In the genomic region with DNA sequence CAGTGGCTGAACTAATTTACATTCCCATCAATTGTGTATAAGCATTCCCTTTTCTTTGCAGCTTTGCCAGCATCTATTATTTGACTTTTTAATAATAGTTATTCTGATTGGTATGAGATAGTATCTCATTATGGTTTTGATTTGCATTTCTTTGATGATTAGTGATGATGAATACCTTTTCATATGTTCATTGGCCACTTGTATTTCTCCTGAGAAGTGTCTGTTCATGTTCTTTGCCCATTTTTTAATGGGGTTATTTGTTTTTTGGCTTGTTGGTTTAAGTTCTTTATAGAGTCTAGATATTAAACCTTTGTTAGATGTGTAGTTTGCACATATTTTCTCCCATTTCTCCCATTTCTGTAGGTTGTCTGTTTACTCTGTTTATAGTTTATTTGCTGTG, we compare ENCODE assay signal across 7 cellular contexts.
"Had no signal": no experiment of that assay in that cellular context is flagged by ENCODE, and none has a peak within 500 bp of the region (broad histone marks: within the 10 kb centered on the region; RNA-seq: fewer than 3 reads in every experiment).

No MANE protein-coding gene starts in this region.

- FAIRE-seq: G401.6, GM12878, GM12891, GM12892, GM19239 had no signal

- DNase-seq: GDM1, GF-D8 had no signal

- H3K4me3 ChIP-seq: GM12878 had no signal

- ATAC-seq: GM12878 had no signal
